ENCODE assay signal across 16 cellular contexts in the genomic region with DNA sequence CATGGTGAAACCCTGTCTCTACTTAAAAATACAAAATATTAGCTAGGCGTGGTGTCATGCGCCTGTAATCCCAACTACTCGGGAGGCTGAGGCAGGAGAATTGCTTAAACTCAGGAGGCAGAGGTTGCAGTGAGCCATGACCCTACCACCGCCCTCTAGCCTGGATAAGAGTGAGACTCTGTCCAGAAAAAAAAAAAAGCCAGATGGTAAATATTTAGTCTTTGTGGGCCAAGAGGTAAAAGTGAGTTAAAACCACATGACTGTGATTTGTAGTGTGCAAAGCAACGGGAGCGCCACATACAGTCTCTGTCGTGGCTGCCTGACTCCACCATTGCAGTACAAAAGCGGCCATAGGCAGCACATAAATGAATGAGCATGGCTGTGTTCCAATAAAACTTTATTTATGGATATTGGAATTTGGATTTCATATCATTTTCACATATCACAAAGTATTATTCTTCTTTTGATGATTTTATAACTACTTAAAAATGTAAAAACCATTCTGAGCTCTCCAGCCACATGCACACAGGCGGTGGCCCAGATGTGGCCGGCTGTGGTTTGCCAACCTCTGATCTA. TPM values are rescaled to one million over a fixed set of nuclear protein-coding genes. Genes with fewer than 3 reads are reported as not detected.
DNase-seq lines count a peak whose midpoint lies in the region; ATAC-seq and TF ChIP-seq lines count a peak whose summit lies in the region.
"Had no signal": no experiment of that assay in that cellular context is flagged by ENCODE, and none has a peak within 500 bp of the region (broad histone marks: within the 10 kb centered on the region; RNA-seq: fewer than 3 reads in every experiment).

No MANE protein-coding gene starts in this region.

- peaks cover 22% of the 10 kb centered on the region for H3K27me3 Mint-ChIP-seq in neural progenitor cell (ENCODE audit: insufficient read depth, low read depth)
- peaks cover 7 to 16% of the 10 kb centered on the region in 2 donors for H3K27me3 Mint-ChIP-seq in stimulated activated naive B cell treated with anti-CD40 and anti-IgM and Interleukin-4, amounts not matched to agents 10 μg/mL and 1 μg/mL and 100 μg/mL, for 72 hours

- H3K27ac ChIP-seq in neural progenitor cell (no peak overlapping the region), caudate nucleus (ENCODE audit: low read depth, low read length) (no peak overlapping the region), colonic mucosa (no peak overlapping the region)
- H3K27ac ChIP-seq: 22Rv1 had no signal

- intact Hi-C loops in Right ventricle myocardium inferior (cut with DNase I), result no loop called here
- intact Hi-C loops in left ventricle myocardium superior (cut with micrococcal nuclease), result no loop called here
- intact Hi-C loops in colonic mucosa (cut with DNase I), result no loop called here

- H3K4me3 Mint-ChIP-seq in neural progenitor cell, result peak overlapping the region; percentile 37
- H3K4me3 Mint-ChIP-seq in stimulated activated naive B cell treated with anti-CD40 and anti-IgM and Interleukin-4, amounts not matched to agents 10 μg/mL and 1 μg/mL and 100 μg/mL, for 72 hours, result no peak overlapping the region
- H3K4me3 Mint-ChIP-seq: CD14-positive monocyte; CD8-positive, alpha-beta T cell had no signal

- no peak overlapping the region for H3K4me2 ChIP-seq in neural progenitor cell

- H2AFZ ChIP-seq in neural progenitor cell (replicated peaks), result no peak overlapping the region

- H3K36me3 ChIP-seq in neural progenitor cell (no peaks in the 10 kb centered on the region), colonic mucosa (no peaks in the 10 kb centered on the region)
- H3K36me3 ChIP-seq: HAP-1 had no signal

- no peaks in the 10 kb centered on the region for H3K27me3 ChIP-seq in neural progenitor cell
- H3K27me3 ChIP-seq in colonic mucosa, result no peaks in the 10 kb centered on the region

- H3F3A ChIP-seq in neural progenitor cell (ENCODE audit: low read depth), result peaks cover 3% of the 10 kb centered on the region

- H3K9me3 Mint-ChIP-seq in neural progenitor cell, result peaks cover 30% of the 10 kb centered on the region
- H3K9me3 Mint-ChIP-seq in stimulated activated naive B cell treated with anti-CD40 and anti-IgM and Interleukin-4, amounts not matched to agents 10 μg/mL and 1 μg/mL and 100 μg/mL, for 72 hours, result peaks cover 7 to 9% of the 10 kb centered on the region in 2 donors

- H3K36me3 Mint-ChIP-seq in neural progenitor cell, result peaks cover 4% of the 10 kb centered on the region
- H3K36me3 Mint-ChIP-seq in stimulated activated naive B cell treated with anti-CD40 and anti-IgM and Interleukin-4, amounts not matched to agents 10 μg/mL and 1 μg/mL and 100 μg/mL, for 72 hours, result no peaks in the 10 kb centered on the region
- H3K36me3 Mint-ChIP-seq: CD14-positive monocyte; CD8-positive, alpha-beta T cell had no signal

- DNase-seq in Right ventricle myocardium inferior (ENCODE audit: missing footprints), result peak; percentile 13
- no peak for DNase-seq in left ventricle myocardium superior
- DNase-seq in left lobe of liver (ENCODE audit: low spot score), result peak; percentile 59
- DNase-seq in neural progenitor cell (ENCODE audit: low spot score), result no peak
- DNase-seq in stimulated activated naive B cell treated with anti-CD40 and anti-IgM and Interleukin-4, amounts not matched to agents 10 μg/mL and 1 μg/mL and 100 μg/mL, for 72 hours, result no peak
- no peak for DNase-seq in caudate nucleus (lab: John Stamatoyannopoulos, UW)
- no peak for DNase-seq in colonic mucosa
- DNase-seq: CD8-positive, alpha-beta T cell; COR-L47; DMS153; DMS79 treated with DMSO at 0.1 percent for 48 hours; EL; IMR-90 had no signal

- H3K27ac Mint-ChIP-seq in neural progenitor cell, result peak overlapping the region; percentile 79
- no peak overlapping the region for H3K27ac Mint-ChIP-seq in stimulated activated naive B cell treated with anti-CD40 and anti-IgM and Interleukin-4, amounts not matched to agents 10 μg/mL and 1 μg/mL and 100 μg/mL, for 72 hours
- H3K27ac Mint-ChIP-seq: CD14-positive monocyte; CD8-positive, alpha-beta T cell had no signal

- TF ChIP-seq CTCF in neural progenitor cell (IDR thresholded peaks at IDR 0.05), result no peak
- no peak for TF ChIP-seq CTCF in colonic mucosa (IDR thresholded peaks at IDR 0.05)

- H3K9me3 ChIP-seq in neural progenitor cell (ENCODE audit: low read depth) (peaks cover 7% of the 10 kb centered on the region), colonic mucosa (no peaks in the 10 kb centered on the region)
- H3K9me3 ChIP-seq: HAP-1 had no signal

- H3K4me1 Mint-ChIP-seq in neural progenitor cell, result peaks cover 11% of the 10 kb centered on the region
- no peaks in the 10 kb centered on the region for H3K4me1 Mint-ChIP-seq in stimulated activated naive B cell treated with anti-CD40 and anti-IgM and Interleukin-4, amounts not matched to agents 10 μg/mL and 1 μg/mL and 100 μg/mL, for 72 hours
- H3K4me1 Mint-ChIP-seq: CD14-positive monocyte had no signal

- H3K79me2 ChIP-seq in neural progenitor cell (ENCODE audit: low read depth), result no peaks in the 10 kb centered on the region

- H3K4me1 ChIP-seq in neural progenitor cell (no peaks in the 10 kb centered on the region), colonic mucosa (no peaks in the 10 kb centered on the region)
- H3K4me1 ChIP-seq: HAP-1 had no signal

- no peak overlapping the region for H3K4me3 ChIP-seq in neural progenitor cell
- H3K4me3 ChIP-seq in colonic mucosa, result no peak overlapping the region
- H3K4me3 ChIP-seq: HAP-1 had no signal

- H4K20me1 ChIP-seq in neural progenitor cell (ENCODE audit: low read depth), result no peaks in the 10 kb centered on the region

- ATAC-seq in Right ventricle myocardium inferior (no peak), left ventricle myocardium superior (no peak), left lobe of liver (peak; percentile 94)
- ATAC-seq in stimulated activated naive B cell treated with anti-CD40 and anti-IgM and Interleukin-4, amounts not matched to agents 10 μg/mL and 1 μg/mL and 100 μg/mL, for 72 hours (replicated peaks), result no peak
- ATAC-seq: CD8-positive, alpha-beta T cell had no signal

- H3K9ac ChIP-seq in neural progenitor cell (no peak overlapping the region), colonic mucosa (ENCODE audit: low read depth in 2 of 2, low read length in 2 of 2) (no peak overlapping the region)

RNA-seq across cellular contexts. Expression of a gene that starts 51.8 kb away (rescaled TPM):
- total RNA-seq in Right ventricle myocardium inferior, result 58.2 TPM
- 57.8 TPM for total RNA-seq in left ventricle myocardium superior
- total RNA-seq in left lobe of liver, result 4.8 TPM
- total RNA-seq in neural progenitor cell (ENCODE audit: low replicate concordance), result 3.4 and 10.1 TPM in 2 replicates
- 10 to 100 TPM; 45.0 to 56.0 TPM for total RNA-seq in colonic mucosa

Comparison
In these comparisons a context has a peak if more than half of its experiments do, and no peak if none do; other contexts are left out.
1. DNase-seq: peak in Right ventricle myocardium inferior (single experiment) and left lobe of liver (single experiment); none in left ventricle myocardium superior (single experiment), neural progenitor cell (single experiment), stimulated activated naive B cell treated with anti-CD40 and anti-IgM and Interleukin-4, amounts not matched to agents 10 μg/mL and 1 μg/mL and 100 μg/mL, for 72 hours (single experiment), caudate nucleus (0 of 61) and colonic mucosa (single experiment).